Comparison of ENCODE assay signal across 1 cellular context in genomic region chr11:125592305-125593112, GRCh38.
TF ChIP-seq lines count a peak whose summit lies in the region.

STT3A (plus strand) TSS chr11:125592852; CDS start chr11:125595916, 3,064 bp downstream.

TF ChIP-seq in GM12878, 131 proteins besides CTCF, POLR2A, EP300 and RAD21 (continued from another document and continues in another):
- no peak; the same call in 1 of the 2 replicates for TF ChIP-seq NR2C1 (IDR thresholded peaks at IDR 0.05)
- TF ChIP-seq, protein P1, sequence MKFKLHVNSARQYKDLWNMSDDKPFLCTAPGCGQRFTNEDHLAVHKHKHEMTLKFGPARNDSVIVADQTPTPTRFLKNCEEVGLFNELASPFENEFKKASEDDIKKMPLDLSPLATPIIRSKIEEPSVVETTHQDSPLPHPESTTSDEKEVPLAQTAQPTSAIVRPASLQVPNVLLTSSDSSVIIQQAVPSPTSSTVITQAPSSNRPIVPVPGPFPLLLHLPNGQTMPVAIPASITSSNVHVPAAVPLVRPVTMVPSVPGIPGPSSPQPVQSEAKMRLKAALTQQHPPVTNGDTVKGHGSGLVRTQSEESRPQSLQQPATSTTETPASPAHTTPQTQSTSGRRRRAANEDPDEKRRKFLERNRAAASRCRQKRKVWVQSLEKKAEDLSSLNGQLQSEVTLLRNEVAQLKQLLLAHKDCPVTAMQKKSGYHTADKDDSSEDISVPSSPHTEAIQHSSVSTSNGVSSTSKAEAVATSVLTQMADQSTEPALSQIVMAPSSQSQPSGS (IDR thresholded peaks at IDR 0.05; ENCODE audit: low read length): peak; percentile 74
- TF ChIP-seq RBBP5 (conservative IDR thresholded peaks at IDR 0.05): no peak
- TF ChIP-seq MTA3 (IDR thresholded peaks at IDR 0.05; ENCODE audit: borderline replicate concordance, low read length): no peak
- TF ChIP-seq, protein P2, sequence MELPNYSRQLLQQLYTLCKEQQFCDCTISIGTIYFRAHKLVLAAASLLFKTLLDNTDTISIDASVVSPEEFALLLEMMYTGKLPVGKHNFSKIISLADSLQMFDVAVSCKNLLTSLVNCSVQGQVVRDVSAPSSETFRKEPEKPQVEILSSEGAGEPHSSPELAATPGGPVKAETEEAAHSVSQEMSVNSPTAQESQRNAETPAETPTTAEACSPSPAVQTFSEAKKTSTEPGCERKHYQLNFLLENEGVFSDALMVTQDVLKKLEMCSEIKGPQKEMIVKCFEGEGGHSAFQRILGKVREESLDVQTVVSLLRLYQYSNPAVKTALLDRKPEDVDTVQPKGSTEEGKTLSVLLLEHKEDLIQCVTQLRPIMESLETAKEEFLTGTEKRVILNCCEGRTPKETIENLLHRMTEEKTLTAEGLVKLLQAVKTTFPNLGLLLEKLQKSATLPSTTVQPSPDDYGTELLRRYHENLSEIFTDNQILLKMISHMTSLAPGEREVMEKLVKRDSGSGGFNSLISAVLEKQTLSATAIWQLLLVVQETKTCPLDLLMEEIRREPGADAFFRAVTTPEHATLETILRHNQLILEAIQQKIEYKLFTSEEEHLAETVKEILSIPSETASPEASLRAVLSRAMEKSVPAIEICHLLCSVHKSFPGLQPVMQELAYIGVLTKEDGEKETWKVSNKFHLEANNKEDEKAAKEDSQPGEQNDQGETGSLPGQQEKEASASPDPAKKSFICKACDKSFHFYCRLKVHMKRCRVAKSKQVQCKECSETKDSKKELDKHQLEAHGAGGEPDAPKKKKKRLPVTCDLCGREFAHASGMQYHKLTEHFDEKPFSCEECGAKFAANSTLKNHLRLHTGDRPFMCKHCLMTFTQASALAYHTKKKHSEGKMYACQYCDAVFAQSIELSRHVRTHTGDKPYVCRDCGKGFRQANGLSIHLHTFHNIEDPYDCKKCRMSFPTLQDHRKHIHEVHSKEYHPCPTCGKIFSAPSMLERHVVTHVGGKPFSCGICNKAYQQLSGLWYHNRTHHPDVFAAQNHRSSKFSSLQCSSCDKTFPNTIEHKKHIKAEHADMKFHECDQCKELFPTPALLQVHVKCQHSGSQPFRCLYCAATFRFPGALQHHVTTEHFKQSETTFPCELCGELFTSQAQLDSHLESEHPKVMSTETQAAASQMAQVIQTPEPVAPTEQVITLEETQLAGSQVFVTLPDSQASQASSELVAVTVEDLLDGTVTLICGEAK (IDR thresholded peaks at IDR 0.05; ENCODE audit: borderline replicate concordance): peak; percentile 80; the same call in 1 of the 2 replicates
- no peak for TF ChIP-seq TBL1XR1 (IDR thresholded peaks at IDR 0.05; ENCODE audit: low read depth, low read length)
- peak; percentile 62; the same call in 1 of the 2 replicates for TF ChIP-seq MLLT1 (IDR thresholded peaks at IDR 0.05)
- peak; percentile 18 for TF ChIP-seq RELA (IDR thresholded peaks at IDR 0.05; ENCODE audit: borderline replicate concordance, partially characterized antibody)
- peak; percentile 94 for TF ChIP-seq ATF7 (IDR thresholded peaks at IDR 0.05; ENCODE audit: low read depth)
- TF ChIP-seq CHD2 (IDR thresholded peaks at IDR 0.05; ENCODE audit: borderline replicate concordance, low read depth, low read length): peak; percentile 97
- no peak for TF ChIP-seq WRNIP1 (IDR thresholded peaks at IDR 0.05; ENCODE audit: borderline replicate concordance, low read depth, low read length)
- peak in 1 of 2 experiments; percentile 56; a peak in 1 of 3 replicates for TF ChIP-seq EGR1 (IDR thresholded peaks at IDR 0.05; ENCODE audit: borderline replicate concordance in 1 of 2, low read depth in 2 of 2, low read length in 2 of 2)
- peak; percentile 67; the same call in 1 of the 2 replicates for TF ChIP-seq RB1 (IDR thresholded peaks at IDR 0.05; ENCODE audit: borderline replicate concordance)
- 0 out of 2 replicates have a peak, but pooled peaks have one; percentile 14 for TF ChIP-seq HDGF (IDR thresholded peaks at IDR 0.05)
- no peak for TF ChIP-seq ZSCAN29 (IDR thresholded peaks at IDR 0.05)
- TF ChIP-seq, protein P3, sequence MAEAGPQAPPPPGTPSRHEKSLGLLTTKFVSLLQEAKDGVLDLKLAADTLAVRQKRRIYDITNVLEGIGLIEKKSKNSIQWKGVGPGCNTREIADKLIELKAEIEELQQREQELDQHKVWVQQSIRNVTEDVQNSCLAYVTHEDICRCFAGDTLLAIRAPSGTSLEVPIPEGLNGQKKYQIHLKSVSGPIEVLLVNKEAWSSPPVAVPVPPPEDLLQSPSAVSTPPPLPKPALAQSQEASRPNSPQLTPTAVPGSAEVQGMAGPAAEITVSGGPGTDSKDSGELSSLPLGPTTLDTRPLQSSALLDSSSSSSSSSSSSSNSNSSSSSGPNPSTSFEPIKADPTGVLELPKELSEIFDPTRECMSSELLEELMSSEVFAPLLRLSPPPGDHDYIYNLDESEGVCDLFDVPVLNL (IDR thresholded peaks at IDR 0.05; ENCODE audit: low read depth, low read length): peak; percentile 66; the same call in 1 of the 2 replicates
- no peak; the same call in 1 of the 2 replicates for TF ChIP-seq SIN3A (IDR thresholded peaks at IDR 0.05; ENCODE audit: low read depth, low read length)
- TF ChIP-seq TAF1 (IDR thresholded peaks at IDR 0.05; ENCODE audit: borderline replicate concordance, low read depth, low read length): peak; percentile 64; the same call in 1 of the 2 replicates
- TF ChIP-seq NRF1 (conservative IDR thresholded peaks at IDR 0.05; ENCODE audit: low read depth, low read length): 0 out of 2 replicates have a peak, but pooled peaks have one; percentile 28
- TF ChIP-seq IRF4 (IDR thresholded peaks at IDR 0.05; ENCODE audit: low read depth, low read length): no peak
- TF ChIP-seq PML (IDR thresholded peaks at IDR 0.05; ENCODE audit: low read length): peak; percentile 91
- TF ChIP-seq, protein P4, sequence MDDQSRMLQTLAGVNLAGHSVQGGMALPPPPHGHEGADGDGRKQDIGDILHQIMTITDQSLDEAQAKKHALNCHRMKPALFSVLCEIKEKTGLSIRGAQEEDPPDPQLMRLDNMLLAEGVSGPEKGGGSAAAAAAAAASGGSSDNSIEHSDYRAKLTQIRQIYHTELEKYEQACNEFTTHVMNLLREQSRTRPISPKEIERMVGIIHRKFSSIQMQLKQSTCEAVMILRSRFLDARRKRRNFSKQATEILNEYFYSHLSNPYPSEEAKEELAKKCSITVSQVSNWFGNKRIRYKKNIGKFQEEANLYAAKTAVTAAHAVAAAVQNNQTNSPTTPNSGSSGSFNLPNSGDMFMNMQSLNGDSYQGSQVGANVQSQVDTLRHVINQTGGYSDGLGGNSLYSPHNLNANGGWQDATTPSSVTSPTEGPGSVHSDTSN (IDR thresholded peaks at IDR 0.05; ENCODE audit: insufficient replicate concordance, low read depth, low read length): peak; percentile 99
- no peak for TF ChIP-seq SREBF1 (IDR thresholded peaks at IDR 0.05; ENCODE audit: low read length)
- TF ChIP-seq IKZF1 (conservative IDR thresholded peaks at IDR 0.05): peak; percentile 60
- no peak for TF ChIP-seq CBX3 (IDR thresholded peaks at IDR 0.05; ENCODE audit: borderline replicate concordance, low read depth)
- peak; percentile 98 for TF ChIP-seq IRF3 (IDR thresholded peaks at IDR 0.05)
- no peak for TF ChIP-seq YBX1 (IDR thresholded peaks at IDR 0.05)
- 0 out of 2 replicates have a peak, but pooled peaks have one; percentile 26 for TF ChIP-seq HSF1 (IDR thresholded peaks at IDR 0.05; ENCODE audit: low read depth, low read length)
- TF ChIP-seq EED (IDR thresholded peaks at IDR 0.05; ENCODE audit: low read depth): no peak
- no peak for TF ChIP-seq SPI1 (IDR thresholded peaks at IDR 0.05; ENCODE audit: borderline replicate concordance, insufficient read depth, low read depth, low read length)
- TF ChIP-seq MYB (IDR thresholded peaks at IDR 0.05; ENCODE audit: borderline replicate concordance, low read depth, low read length): no peak
- TF ChIP-seq, protein P5, sequence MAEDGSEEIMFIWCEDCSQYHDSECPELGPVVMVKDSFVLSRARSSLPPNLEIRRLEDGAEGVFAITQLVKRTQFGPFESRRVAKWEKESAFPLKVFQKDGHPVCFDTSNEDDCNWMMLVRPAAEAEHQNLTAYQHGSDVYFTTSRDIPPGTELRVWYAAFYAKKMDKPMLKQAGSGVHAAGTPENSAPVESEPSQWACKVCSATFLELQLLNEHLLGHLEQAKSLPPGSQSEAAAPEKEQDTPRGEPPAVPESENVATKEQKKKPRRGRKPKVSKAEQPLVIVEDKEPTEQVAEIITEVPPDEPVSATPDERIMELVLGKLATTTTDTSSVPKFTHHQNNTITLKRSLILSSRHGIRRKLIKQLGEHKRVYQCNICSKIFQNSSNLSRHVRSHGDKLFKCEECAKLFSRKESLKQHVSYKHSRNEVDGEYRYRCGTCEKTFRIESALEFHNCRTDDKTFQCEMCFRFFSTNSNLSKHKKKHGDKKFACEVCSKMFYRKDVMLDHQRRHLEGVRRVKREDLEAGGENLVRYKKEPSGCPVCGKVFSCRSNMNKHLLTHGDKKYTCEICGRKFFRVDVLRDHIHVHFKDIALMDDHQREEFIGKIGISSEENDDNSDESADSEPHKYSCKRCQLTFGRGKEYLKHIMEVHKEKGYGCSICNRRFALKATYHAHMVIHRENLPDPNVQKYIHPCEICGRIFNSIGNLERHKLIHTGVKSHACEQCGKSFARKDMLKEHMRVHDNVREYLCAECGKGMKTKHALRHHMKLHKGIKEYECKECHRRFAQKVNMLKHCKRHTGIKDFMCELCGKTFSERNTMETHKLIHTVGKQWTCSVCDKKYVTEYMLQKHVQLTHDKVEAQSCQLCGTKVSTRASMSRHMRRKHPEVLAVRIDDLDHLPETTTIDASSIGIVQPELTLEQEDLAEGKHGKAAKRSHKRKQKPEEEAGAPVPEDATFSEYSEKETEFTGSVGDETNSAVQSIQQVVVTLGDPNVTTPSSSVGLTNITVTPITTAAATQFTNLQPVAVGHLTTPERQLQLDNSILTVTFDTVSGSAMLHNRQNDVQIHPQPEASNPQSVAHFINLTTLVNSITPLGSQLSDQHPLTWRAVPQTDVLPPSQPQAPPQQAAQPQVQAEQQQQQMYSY (CRISPR knock-in tag; IDR thresholded peaks at IDR 0.05): no peak
- TF ChIP-seq ZNF24 (IDR thresholded peaks at IDR 0.05): no peak
- peak; percentile 100 for TF ChIP-seq PKNOX1 (IDR thresholded peaks at IDR 0.05)
- no peak for TF ChIP-seq PAX8 (IDR thresholded peaks at IDR 0.05)
- TF ChIP-seq, protein P6, sequence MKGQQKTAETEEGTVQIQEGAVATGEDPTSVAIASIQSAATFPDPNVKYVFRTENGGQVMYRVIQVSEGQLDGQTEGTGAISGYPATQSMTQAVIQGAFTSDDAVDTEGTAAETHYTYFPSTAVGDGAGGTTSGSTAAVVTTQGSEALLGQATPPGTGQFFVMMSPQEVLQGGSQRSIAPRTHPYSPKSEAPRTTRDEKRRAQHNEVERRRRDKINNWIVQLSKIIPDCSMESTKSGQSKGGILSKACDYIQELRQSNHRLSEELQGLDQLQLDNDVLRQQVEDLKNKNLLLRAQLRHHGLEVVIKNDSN (IDR thresholded peaks at IDR 0.05; ENCODE audit: borderline replicate concordance, extremely low read length, insufficient read depth, low read depth, low read length): peak; percentile 88
- TF ChIP-seq MAX (IDR thresholded peaks at IDR 0.05; ENCODE audit: low read depth, low read length): peak; percentile 90
- TF ChIP-seq NFYA (IDR thresholded peaks at IDR 0.05; ENCODE audit: borderline replicate concordance, low read depth, low read length): peak; percentile 36; the same call in 1 of the 2 replicates
